Comparison of ENCODE assay signal across 9 cellular contexts in genomic region chr20:32509639-32510066, GRCh38.
A peak's percentile ranks its signal among the peaks of the same experiment; 100 is the strongest.
DNase-seq lines count a peak whose midpoint lies in the region; ATAC-seq, FAIRE-seq and TF ChIP-seq lines count a peak whose summit lies in the region.
"Had no signal": no experiment of that assay in that cellular context is flagged by ENCODE, and none has a peak within 500 bp of the region (broad histone marks: within the 10 kb centered on the region; RNA-seq: fewer than 3 reads in every experiment).

No MANE protein-coding gene starts in this region.

- peak overlapping the region; percentile 90 for H3K27ac Mint-ChIP-seq in activated CD4-positive, alpha-beta T cell treated with anti-CD3 and anti-CD28 coated beads for 36 hours
- peak overlapping the region; percentile 72 to 77 for H3K27ac Mint-ChIP-seq in stimulated activated naive CD8-positive, alpha-beta T cell treated with anti-CD3 and anti-CD28 coated beads, Interleukin-15, amount 100 ng/mL, for 72 hours

- H3K36me3 Mint-ChIP-seq in activated CD4-positive, alpha-beta T cell treated with anti-CD3 and anti-CD28 coated beads for 36 hours (ENCODE audit: low read depth) = peaks cover 11% of the 10 kb centered on the region

- H3K4me3 Mint-ChIP-seq in activated CD4-positive, alpha-beta T cell treated with anti-CD3 and anti-CD28 coated beads for 36 hours = peak overlapping the region; percentile 70
- H3K4me3 Mint-ChIP-seq in stimulated activated naive CD8-positive, alpha-beta T cell treated with anti-CD3 and anti-CD28 coated beads, Interleukin-15, amount 100 ng/mL, for 72 hours = peak overlapping the region; percentile 78 to 83

- ATAC-seq in A549 = peak; percentile 52 to 64; a peak in 4 of 6 replicates
- peak; percentile 57 for ATAC-seq in HG02981 (IDR thresholded peaks at IDR 0.05; ENCODE audit: unreplicated experiment)
- peak; percentile 68 for ATAC-seq in activated CD4-positive, alpha-beta T cell treated with anti-CD3 and anti-CD28 coated beads for 36 hours
- ATAC-seq in stimulated activated naive CD8-positive, alpha-beta T cell treated with anti-CD3 and anti-CD28 coated beads, Interleukin-15, amount 100 ng/mL, for 72 hours = peak; percentile 84
- no peak for ATAC-seq in GM19035 (IDR thresholded peaks at IDR 0.05; ENCODE audit: unreplicated experiment)

- no peaks in the 10 kb centered on the region for H3K4me1 ChIP-seq in A549

- intact Hi-C loops in activated CD4-positive, alpha-beta T cell treated with anti-CD3 and anti-CD28 coated beads for 36 hours (cut with DNase I, micrococcal nuclease) = loop anchor here in 1 of 2 experiments (2.0 kb wide), 1 partner anchor 13 kb away; no protein-coding TSS in a partner anchor

- peak in 1 of 2 experiments; percentile 23 for DNase-seq in A549 (ENCODE audit: low read depth in 1 of 2, low spot score in 1 of 2)
- DNase-seq in activated CD4-positive, alpha-beta T cell treated with anti-CD3 and anti-CD28 coated beads for 36 hours = peak; percentile 77
- peak in 1 of 2 donors; percentile 23 for DNase-seq in foreskin fibroblast
- DNase-seq in stimulated activated naive CD8-positive, alpha-beta T cell treated with anti-CD3 and anti-CD28 coated beads, Interleukin-15, amount 100 ng/mL, for 72 hours = peak; percentile 64 to 82
- no peak for DNase-seq in DMS 273 treated with DMSO at 0.1 percent for 48 hours (lab: John Stamatoyannopoulos, UW)
- no peak for DNase-seq in DMS114 treated with DMSO at 0.1 percent for 48 hours (lab: John Stamatoyannopoulos, UW; ENCODE audit: unreplicated experiment)

- POLR2A ChIA-PET in A549 (lab: Yijun Ruan, JAX) = no interaction called here
- POLR2A ChIA-PET in activated CD4-positive, alpha-beta T cell treated with anti-CD3 and anti-CD28 coated beads for 36 hours (lab: Charles Lee) = interaction anchor here (0.6 to 0.8 kb wide), 2 partner anchors 25 to 43 kb away, joined by 3 to 4 read pairs; no protein-coding TSS in a partner anchor

- TF ChIP-seq RAD21 in A549 (conservative IDR thresholded peaks at IDR 0.05 in 1 of 2, IDR thresholded peaks at IDR 0.05 in 1 of 2) = peak in 1 of 2 experiments; percentile 38; a peak in 2 of 5 replicates

- H3K9me3 Mint-ChIP-seq in activated CD4-positive, alpha-beta T cell treated with anti-CD3 and anti-CD28 coated beads for 36 hours (ENCODE audit: low read depth) = no peaks in the 10 kb centered on the region
- H3K9me3 Mint-ChIP-seq in stimulated activated naive CD8-positive, alpha-beta T cell treated with anti-CD3 and anti-CD28 coated beads, Interleukin-15, amount 100 ng/mL, for 72 hours = no peaks in the 10 kb centered on the region

- H3K4me1 Mint-ChIP-seq in activated CD4-positive, alpha-beta T cell treated with anti-CD3 and anti-CD28 coated beads for 36 hours = peaks cover 86% of the 10 kb centered on the region
- H3K4me1 Mint-ChIP-seq in stimulated activated naive CD8-positive, alpha-beta T cell treated with anti-CD3 and anti-CD28 coated beads, Interleukin-15, amount 100 ng/mL, for 72 hours = peaks cover 100% of the 10 kb centered on the region

- FAIRE-seq in A549 (lab: Jason Lieb, UNC) = no peak
- FAIRE-seq: bronchial epithelial cell had no signal

- H3K27me3 Mint-ChIP-seq in activated CD4-positive, alpha-beta T cell treated with anti-CD3 and anti-CD28 coated beads for 36 hours = no peaks in the 10 kb centered on the region
- H3K27me3 Mint-ChIP-seq in stimulated activated naive CD8-positive, alpha-beta T cell treated with anti-CD3 and anti-CD28 coated beads, Interleukin-15, amount 100 ng/mL, for 72 hours = no peaks in the 10 kb centered on the region

- no peak for TF ChIP-seq POLR2A in A549 (IDR thresholded peaks at IDR 0.05; ENCODE audit: low read length)

- no peak for TF ChIP-seq EP300 in A549 (IDR thresholded peaks at IDR 0.05)

- H3K27ac ChIP-seq in A549 = no peak overlapping the region

- no peaks in the 10 kb centered on the region for H3K9me3 ChIP-seq in A549

- H3K4me3 ChIP-seq in A549 (no peak overlapping the region), foreskin fibroblast (ENCODE audit: low read depth in 1 of 2, low read length in 2 of 2) (no peak overlapping the region)

- CTCF ChIA-PET in A549 (lab: Yijun Ruan, JAX) = interaction anchor here (0.9 to 27.6 kb wide), 7 partner anchors 8 to 142 kb away, joined by 3 to 670 read pairs (median 4); no protein-coding TSS in a partner anchor
- CTCF ChIA-PET in activated CD4-positive, alpha-beta T cell treated with anti-CD3 and anti-CD28 coated beads for 36 hours (lab: Charles Lee) = interaction anchor here (0.6 to 7.0 kb wide), 5 partner anchors 11 to 355 kb away, joined by 3 to 44 read pairs (median 4); no protein-coding TSS in a partner anchor

- WGBS in A549 (ENCODE audit: missing lambda C conversion rate) = 67% methylated on average over 10 of the region's 10 CpGs

- H3K4me2 ChIP-seq in A549 = no peak overlapping the region

- TF ChIP-seq CTCF in A549 (IDR thresholded peaks at IDR 0.05) = 0 out of 3 replicates have a peak, but pooled peaks have one; percentile 8
- peak; percentile 28 for TF ChIP-seq CTCF in foreskin fibroblast (IDR thresholded peaks at IDR 0.05; ENCODE audit: low read depth, low read length)

TF ChIP-seq in A549, 52 proteins besides CTCF, POLR2A, EP300 and RAD21:
- TF ChIP-seq SREBF2 (IDR thresholded peaks at IDR 0.05) (no peak), KDM5A (IDR thresholded peaks at IDR 0.05) (no peak), GATA3 (IDR thresholded peaks at IDR 0.05; ENCODE audit: borderline replicate concordance) (no peak), ELK1 (IDR thresholded peaks at IDR 0.05; ENCODE audit: low read depth, low read length) (no peak), HDAC2 (IDR thresholded peaks at IDR 0.05) (no peak), BHLHE40 (IDR thresholded peaks at IDR 0.05; ENCODE audit: low read depth, low read length) (no peak), RCOR1 (IDR thresholded peaks at IDR 0.05; ENCODE audit: low read depth, low read length) (no peak), KDM1A (IDR thresholded peaks at IDR 0.05; ENCODE audit: low read depth) (no peak), CHD4 (IDR thresholded peaks at IDR 0.05; ENCODE audit: borderline replicate concordance) (no peak), HMGXB4 (CRISPR knock-in tag; IDR thresholded peaks at IDR 0.05; ENCODE audit: borderline replicate concordance) (no peak), ZFP36 (IDR thresholded peaks at IDR 0.05; ENCODE audit: borderline replicate concordance, partially characterized antibody) (no peak)

Comparison
In these comparisons a context has a peak if more than half of its experiments do, and no peak if none do; other contexts are left out.
1. DNase-seq: peak in activated CD4-positive, alpha-beta T cell treated with anti-CD3 and anti-CD28 coated beads for 36 hours (single experiment) and stimulated activated naive CD8-positive, alpha-beta T cell treated with anti-CD3 and anti-CD28 coated beads, Interleukin-15, amount 100 ng/mL, for 72 hours (2 of 2); none in DMS 273 treated with DMSO at 0.1 percent for 48 hours (single experiment) and DMS114 treated with DMSO at 0.1 percent for 48 hours (single experiment).